In genomic region chr21:39182016-39182415, GRCh38 we compare ENCODE assay signal across 8 cellular contexts. TPM values are rescaled to one million over a fixed set of nuclear protein-coding genes. Genes with fewer than 3 reads are reported as not detected.
A peak's percentile ranks its signal among the peaks of the same experiment; 100 is the strongest.
DNase-seq lines count a peak whose midpoint lies in the region; ATAC-seq lines count a peak whose summit lies in the region.

No MANE protein-coding gene starts in this region.

- H3K36me3 Mint-ChIP-seq in activated CD4-positive, alpha-beta T cell treated with anti-CD3 and anti-CD28 coated beads for 36 hours (ENCODE audit: low read depth): peaks cover 40% of the 10 kb centered on the region
- H3K36me3 Mint-ChIP-seq in activated CD4-positive, alpha-beta memory T cell treated with anti-CD3 and anti-CD28 coated beads for 36 hours: peaks cover 28% of the 10 kb centered on the region

- H3K27me3 ChIP-seq in iPS-15b (ENCODE audit: control insufficient read depth, insufficient read depth, low read length) (no peaks in the 10 kb centered on the region), stomach smooth muscle (ENCODE audit: control insufficient read depth in 1 of 2, insufficient read depth in 2 of 2, low read length in 2 of 2) (no peaks in the 10 kb centered on the region)

- no peak for DNase-seq in activated CD4-positive, alpha-beta T cell treated with anti-CD3 and anti-CD28 coated beads for 36 hours
- no peak for DNase-seq in activated CD4-positive, alpha-beta T cell treated with anti-CD3 and anti-CD28 coated beads for 1 hour
- no peak for DNase-seq in activated CD4-positive, alpha-beta memory T cell treated with anti-CD3 and anti-CD28 coated beads for 36 hours
- DNase-seq in NCI-H774 (lab: John Stamatoyannopoulos, UW): no peak
- DNase-seq in NCI-H1105 (lab: John Stamatoyannopoulos, UW): no peak

- H3K27ac Mint-ChIP-seq in activated CD4-positive, alpha-beta T cell treated with anti-CD3 and anti-CD28 coated beads for 36 hours: peak overlapping the region; percentile 95
- H3K27ac Mint-ChIP-seq in activated CD4-positive, alpha-beta memory T cell treated with anti-CD3 and anti-CD28 coated beads for 36 hours: peak overlapping the region; percentile 94

- no peak overlapping the region for H3K27ac ChIP-seq in stomach smooth muscle (ENCODE audit: low read length)

- H3K9ac ChIP-seq in iPS-15b (ENCODE audit: low read depth, low read length): no peak overlapping the region
- H3K9ac ChIP-seq in stomach smooth muscle (ENCODE audit: low read length in 2 of 2): peak overlapping the region in 1 of 2 donors; percentile 78

- peak overlapping the region; percentile 95 for H3K4me3 Mint-ChIP-seq in activated CD4-positive, alpha-beta T cell treated with anti-CD3 and anti-CD28 coated beads for 36 hours
- peak overlapping the region; percentile 98 for H3K4me3 Mint-ChIP-seq in activated CD4-positive, alpha-beta memory T cell treated with anti-CD3 and anti-CD28 coated beads for 36 hours

- H3K4me1 ChIP-seq in iPS-15b (ENCODE audit: control insufficient read depth, insufficient read depth, low read length) (peaks cover 5% of the 10 kb centered on the region), stomach smooth muscle (ENCODE audit: control insufficient read depth, insufficient read depth, low read length) (peaks cover 9% of the 10 kb centered on the region)

- CTCF ChIA-PET in activated CD4-positive, alpha-beta T cell treated with anti-CD3 and anti-CD28 coated beads for 36 hours (lab: Charles Lee): no interaction called here
- CTCF ChIA-PET in activated CD4-positive, alpha-beta memory T cell treated with anti-CD3 and anti-CD28 coated beads for 36 hours (lab: Charles Lee): interaction anchor here (1.6 kb wide), 1 partner anchor 267 kb away, joined by 3 read pairs; no protein-coding TSS in a partner anchor

- no peaks in the 10 kb centered on the region for H3K36me3 ChIP-seq in iPS-15b (ENCODE audit: control insufficient read depth, insufficient read depth, low read length)
- peaks cover 0 to 2% of the 10 kb centered on the region in 2 donors for H3K36me3 ChIP-seq in stomach smooth muscle (ENCODE audit: control insufficient read depth in 2 of 2, insufficient read depth in 2 of 2, low read length in 2 of 2)

- peak overlapping the region; percentile 92 for H3K4me3 ChIP-seq in iPS-15b (ENCODE audit: low read depth, low read length)
- H3K4me3 ChIP-seq in stomach smooth muscle (ENCODE audit: low read length in 2 of 2): peak overlapping the region; percentile 78 to 91

- H3K9me3 Mint-ChIP-seq in activated CD4-positive, alpha-beta T cell treated with anti-CD3 and anti-CD28 coated beads for 36 hours (ENCODE audit: low read depth): no peaks in the 10 kb centered on the region
- H3K9me3 Mint-ChIP-seq in activated CD4-positive, alpha-beta memory T cell treated with anti-CD3 and anti-CD28 coated beads for 36 hours: no peaks in the 10 kb centered on the region

- H3K4me1 Mint-ChIP-seq in activated CD4-positive, alpha-beta T cell treated with anti-CD3 and anti-CD28 coated beads for 36 hours: peaks cover 50% of the 10 kb centered on the region
- peaks cover 49% of the 10 kb centered on the region for H3K4me1 Mint-ChIP-seq in activated CD4-positive, alpha-beta memory T cell treated with anti-CD3 and anti-CD28 coated beads for 36 hours (ENCODE audit: low read depth)

- H3K27me3 Mint-ChIP-seq in activated CD4-positive, alpha-beta T cell treated with anti-CD3 and anti-CD28 coated beads for 36 hours: no peaks in the 10 kb centered on the region
- H3K27me3 Mint-ChIP-seq in activated CD4-positive, alpha-beta memory T cell treated with anti-CD3 and anti-CD28 coated beads for 36 hours: no peaks in the 10 kb centered on the region

- POLR2A ChIA-PET in activated CD4-positive, alpha-beta T cell treated with anti-CD3 and anti-CD28 coated beads for 36 hours (lab: Charles Lee): no interaction called here
- POLR2A ChIA-PET in activated CD4-positive, alpha-beta memory T cell treated with anti-CD3 and anti-CD28 coated beads for 36 hours (lab: Charles Lee): interaction anchor here (1.8 kb wide), 1 partner anchor 134 kb away, joined by 8 read pairs; no protein-coding TSS in a partner anchor

- intact Hi-C loops in activated CD4-positive, alpha-beta T cell treated with anti-CD3 and anti-CD28 coated beads for 36 hours (cut with DNase I, micrococcal nuclease): loop anchor here (2.0 to 5.0 kb wide), 5 partner anchors 131 to 1915 kb away; partner anchors contain the start of genes BRWD1 (in 1 of the 2), DYRK1A (in 1 of the 2), LCA5L (in 1 of the 2) and VPS26C (in 1 of the 2)
- intact Hi-C loops in activated CD4-positive, alpha-beta memory T cell treated with anti-CD3 and anti-CD28 coated beads for 36 hours (cut with micrococcal nuclease): loop anchor here (1.0 to 2.0 kb wide), 2 partner anchors 259 to 375 kb away; no protein-coding TSS in a partner anchor

- ATAC-seq in activated CD4-positive, alpha-beta T cell treated with anti-CD3 and anti-CD28 coated beads for 36 hours: no peak
- ATAC-seq in HG03378 (IDR thresholded peaks at IDR 0.05; ENCODE audit: unreplicated experiment): no peak

- H3K9me3 ChIP-seq in iPS-15b (ENCODE audit: control insufficient read depth, insufficient read depth, low read length): no peaks in the 10 kb centered on the region
- H3K9me3 ChIP-seq in stomach smooth muscle (ENCODE audit: control insufficient read depth in 2 of 2, low read length in 2 of 2): no peaks in the 10 kb centered on the region

RNA-seq across cellular contexts. Expression of gene PSMG1, which starts 1.2 kb away (rescaled TPM):
- total RNA-seq in activated CD4-positive, alpha-beta T cell treated with anti-CD3 and anti-CD28 coated beads for 36 hours: 100 to 1,000 TPM; 109 to 123 TPM
- 10 to 100 TPM; 82.3 to 85.9 TPM for total RNA-seq in activated CD4-positive, alpha-beta memory T cell treated with anti-CD3 and anti-CD28 coated beads for 36 hours
